ENCODE assay signal across 9 cellular contexts in the genomic region with DNA sequence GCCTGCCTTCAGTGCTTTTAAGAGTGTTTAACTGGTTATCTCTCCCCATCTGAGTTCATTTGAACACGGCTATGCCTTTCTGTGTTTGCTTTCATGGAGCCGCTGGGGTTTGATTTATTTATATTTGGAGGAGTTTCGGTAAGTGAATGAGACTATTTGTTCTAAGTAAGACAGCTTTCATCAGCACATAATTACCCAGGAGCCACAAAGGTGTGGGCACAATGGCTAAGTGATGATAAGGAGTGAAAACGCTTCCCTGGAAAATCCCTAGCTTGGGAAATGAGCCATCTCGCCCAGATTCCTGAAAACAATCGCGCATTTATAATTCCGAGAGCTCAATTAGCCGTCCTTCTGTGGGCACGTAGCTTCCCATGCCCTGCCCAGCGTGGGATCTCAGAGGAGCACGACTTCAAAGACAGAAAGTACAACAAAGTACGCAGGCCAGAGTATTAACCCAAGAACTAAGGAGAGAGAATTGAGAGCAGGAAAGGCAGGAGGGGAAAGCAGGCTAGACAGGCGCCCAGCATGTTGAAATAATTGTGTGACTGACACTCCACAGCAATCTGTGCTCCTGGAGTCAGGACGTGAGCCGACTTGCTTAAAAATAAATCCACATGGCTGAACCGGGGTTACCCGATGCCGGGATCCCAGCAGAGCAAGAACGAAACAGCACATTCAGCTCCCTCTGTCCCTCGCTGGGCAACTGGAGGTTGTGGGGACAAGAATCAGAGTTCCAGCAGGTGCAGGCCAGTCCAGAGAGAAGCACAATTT.
DNase-seq lines count a peak whose midpoint lies in the region; ATAC-seq and TF ChIP-seq lines count a peak whose summit lies in the region.
"Had no signal": no experiment of that assay in that cellular context is flagged by ENCODE, and none has a peak within 500 bp of the region (broad histone marks: within the 10 kb centered on the region; RNA-seq: fewer than 3 reads in every experiment).

No MANE protein-coding gene starts in this region.

- DNase-seq in D341Med (ENCODE audit: low spot score) (peak; percentile 53), astrocyte of the spinal cord (ENCODE audit: low read depth, low spot score) (peak; percentile 78), heart right ventricle (peak; percentile 19 to 22), prostate gland (ENCODE audit: low spot score) (peak; percentile 72), NCI-H1105 (lab: John Stamatoyannopoulos, UW) (no peak), ureter (ENCODE audit: low spot score) (no peak), HUDEP-2 (lab: John Stamatoyannopoulos, UW; ENCODE audit: unreplicated experiment in 76 of 76) (no peak)
- DNase-seq: NCI-H510A treated with DMSO at 0.1 percent for 48 hours had no signal

- peaks cover 0 to 8% (median 4%) of the 10 kb centered on the region in 9 donors for H3K36me3 ChIP-seq in heart right ventricle
- peaks cover 0 to 2% of the 10 kb centered on the region in 2 donors for H3K36me3 ChIP-seq in prostate gland

- H3K27ac ChIP-seq in heart right ventricle (peak overlapping the region; percentile 32 to 78 (median 75)), prostate gland (peak overlapping the region; percentile 66 to 68)

- in situ Hi-C loops in astrocyte of the spinal cord (cut with HindIII; ENCODE audit: low sequenced_read_pairs) = no loop called here

- H3K4me3 ChIP-seq in astrocyte of the spinal cord (ENCODE audit: low read depth, low read length) = peak overlapping the region; percentile 5
- H3K4me3 ChIP-seq in heart right ventricle = peak overlapping the region in 5 of 10 donors; percentile 8 to 40 (median 24)
- H3K4me3 ChIP-seq in prostate gland = peak overlapping the region in 1 of 2 donors; percentile 2

- no peak for TF ChIP-seq POLR2A in prostate gland (IDR thresholded peaks at IDR 0.05)

- H3K27me3 ChIP-seq in heart right ventricle = no peaks in the 10 kb centered on the region
- H3K27me3 ChIP-seq in prostate gland (replicated peaks; ENCODE audit: insufficient read depth) = no peaks in the 10 kb centered on the region

- TF ChIP-seq CTCF in astrocyte of the spinal cord (IDR thresholded peaks at IDR 0.05; ENCODE audit: low read depth, low read length) (no peak), heart right ventricle (IDR thresholded peaks at IDR 0.05) (no peak), prostate gland (IDR thresholded peaks at IDR 0.05) (no peak)

- H3K9me3 ChIP-seq in heart right ventricle (peaks cover 0 to 2% (median 0%) of the 10 kb centered on the region in 11 donors), prostate gland (no peaks in the 10 kb centered on the region)

- ATAC-seq in heart right ventricle (peak; percentile 48 to 94 (median 82)), HG02623 (IDR thresholded peaks at IDR 0.05; ENCODE audit: unreplicated experiment) (no peak)

- 46 to 71% methylated on average over 21 of the region's 21 CpGs for WGBS in heart right ventricle, 2 donors
- 23% methylated on average over 21 of the region's 21 CpGs for WGBS in prostate gland

- H3K4me1 ChIP-seq in heart right ventricle (peaks cover 0 to 11% (median 5%) of the 10 kb centered on the region in 9 donors), prostate gland (replicated peaks) (no peaks in the 10 kb centered on the region)

- intact Hi-C loops in heart right ventricle (cut with DNase I) = no loop called here
- intact Hi-C loops in prostate gland (cut with DNase I) = loop anchor here (5.0 kb wide), 1 partner anchor 96 kb away; no protein-coding TSS in a partner anchor

Comparison
In these comparisons a context has a peak if more than half of its experiments do, and no peak if none do; other contexts are left out.
1. DNase-seq: peak in D341Med (single experiment), astrocyte of the spinal cord (single experiment), heart right ventricle (2 of 2) and prostate gland (single experiment); none in NCI-H1105 (single experiment), ureter (single experiment) and HUDEP-2 (0 of 76).